9 cellular contexts compared by ENCODE assay signal in genomic region chr19:19459099-19459498, GRCh38. TPM values are rescaled to one million over a fixed set of nuclear protein-coding genes. Genes with fewer than 3 reads are reported as not detected.
A peak's percentile ranks its signal among the peaks of the same experiment; 100 is the strongest.
DNase-seq lines count a peak whose midpoint lies in the region; FAIRE-seq and TF ChIP-seq lines count a peak whose summit lies in the region.
"Had no signal": no experiment of that assay in that cellular context is flagged by ENCODE, and none has a peak within 500 bp of the region (broad histone marks: within the 10 kb centered on the region; RNA-seq: fewer than 3 reads in every experiment).

No MANE protein-coding gene starts in this region.

- no peak for TF ChIP-seq POLR2A in prostate gland (IDR thresholded peaks at IDR 0.05)

- H3K9me2 ChIP-seq in OCI-LY1 (ENCODE audit: low read depth, low read length), result no peaks in the 10 kb centered on the region

- H2AFZ ChIP-seq in OCI-LY1 (ENCODE audit: low read length), result no peak overlapping the region

- FAIRE-seq in HTR-8/SVneo (lab: Jason Lieb, UNC), result no peak

- peaks cover 7% of the 10 kb centered on the region; the same call in 1 of the 2 replicates for H3F3A ChIP-seq in OCI-LY1 (ENCODE audit: insufficient read depth, low read length)

- H3K79me2 ChIP-seq in OCI-LY1 (ENCODE audit: insufficient read depth, low read length), result peaks cover 41% of the 10 kb centered on the region

- H3K4me3 Mint-ChIP-seq in endothelial cell (ENCODE audit: unreplicated experiment), result no peak overlapping the region
- H3K4me3 Mint-ChIP-seq in endodermal cell, result no peak overlapping the region

- H3K4me3 ChIP-seq in GM12865 (ENCODE audit: low read depth, low read length) (peak overlapping the region; percentile 1; the same call in 1 of the 2 replicates), OCI-LY1 (ENCODE audit: low read depth, low read length, poor library complexity, severe bottlenecking) (peak overlapping the region; percentile 37), skeletal muscle satellite cell (ENCODE audit: low read length) (peak overlapping the region; percentile 6), endodermal cell (ENCODE audit: low read length) (no peak overlapping the region), prostate gland (no peak overlapping the region)

- H3K36me3 Mint-ChIP-seq in endothelial cell (ENCODE audit: low read depth, unreplicated experiment), result peaks cover 12% of the 10 kb centered on the region
- peaks cover 5% of the 10 kb centered on the region for H3K36me3 Mint-ChIP-seq in endodermal cell (ENCODE audit: low read depth)

- H3K9ac ChIP-seq in OCI-LY1 (ENCODE audit: low read length), result peak overlapping the region; percentile 64; the same call in 1 of the 2 replicates
- H3K9ac ChIP-seq in skeletal muscle satellite cell (ENCODE audit: low read depth, low read length), result peak overlapping the region; percentile 46
- no peak overlapping the region for H3K9ac ChIP-seq in endodermal cell (ENCODE audit: extremely low read depth, low read length, poor library complexity, severe bottlenecking)

- H3K4me2 ChIP-seq in OCI-LY1 (ENCODE audit: low read length), result peak overlapping the region; percentile 70
- peak overlapping the region; percentile 61 for H3K4me2 ChIP-seq in skeletal muscle satellite cell (ENCODE audit: low read length)

- H3K4me1 Mint-ChIP-seq in endothelial cell (ENCODE audit: unreplicated experiment) (peaks cover 53% of the 10 kb centered on the region), endodermal cell (peaks cover 42% of the 10 kb centered on the region)

- DNase-seq in GM12865 (ENCODE audit: low read depth) (peak; percentile 50), endothelial cell (ENCODE audit: low spot score) (no peak), endodermal cell (no peak), prostate gland (ENCODE audit: low spot score) (no peak), HTR-8/SVneo (ENCODE audit: insufficient read length, low spot score) (no peak), NCI-H2029 treated with DMSO at 0.1 percent for 48 hours (lab: John Stamatoyannopoulos, UW) (no peak)
- DNase-seq: NCI-H748 treated with DMSO at 0.1 percent for 48 hours had no signal

- H3K27me3 ChIP-seq in OCI-LY1 (ENCODE audit: insufficient read depth, low read length) (no peaks in the 10 kb centered on the region), skeletal muscle satellite cell (ENCODE audit: control insufficient read depth, insufficient read depth, low read length) (no peaks in the 10 kb centered on the region), endodermal cell (ENCODE audit: control insufficient read depth, insufficient read depth, low read length, poor library complexity, severe bottlenecking) (no peaks in the 10 kb centered on the region), prostate gland (replicated peaks; ENCODE audit: insufficient read depth) (no peaks in the 10 kb centered on the region)

- no peaks in the 10 kb centered on the region for H3K9me3 ChIP-seq in OCI-LY1 (ENCODE audit: low read length)
- no peaks in the 10 kb centered on the region for H3K9me3 ChIP-seq in skeletal muscle satellite cell (replicated peaks; ENCODE audit: low read length)
- no peaks in the 10 kb centered on the region for H3K9me3 ChIP-seq in endodermal cell (ENCODE audit: control insufficient read depth, low read length)
- H3K9me3 ChIP-seq in prostate gland, result no peaks in the 10 kb centered on the region

- peaks cover 68% of the 10 kb centered on the region for H3K4me1 ChIP-seq in OCI-LY1 (ENCODE audit: insufficient read depth, low read length, severe bottlenecking)
- H3K4me1 ChIP-seq in skeletal muscle satellite cell (ENCODE audit: control insufficient read depth, insufficient read depth, low read length), result peaks cover 66% of the 10 kb centered on the region
- H3K4me1 ChIP-seq in endodermal cell (ENCODE audit: control insufficient read depth, insufficient read depth, low read length), result peaks cover 35% of the 10 kb centered on the region
- H3K4me1 ChIP-seq in prostate gland (replicated peaks), result peaks cover 10% of the 10 kb centered on the region

- TF ChIP-seq CTCF in GM12865 (IDR thresholded peaks at IDR 0.05; ENCODE audit: insufficient read depth, low read depth, low read length, missing control alignments) (no peak), OCI-LY1 (IDR thresholded peaks at IDR 0.05; ENCODE audit: low read length) (no peak), endothelial cell (IDR thresholded peaks at IDR 0.05; ENCODE audit: unreplicated experiment) (no peak), endodermal cell (conservative IDR thresholded peaks at IDR 0.05) (no peak), prostate gland (IDR thresholded peaks at IDR 0.05) (no peak)

- H3K27me3 Mint-ChIP-seq in endothelial cell (ENCODE audit: unreplicated experiment) (peaks cover 11% of the 10 kb centered on the region), endodermal cell (ENCODE audit: insufficient read depth) (no peaks in the 10 kb centered on the region)

- H4K20me1 ChIP-seq in OCI-LY1 (ENCODE audit: insufficient read depth, low read length), result no peaks in the 10 kb centered on the region

- intact Hi-C loops in prostate gland (cut with DNase I), result no loop called here

- H3K27ac Mint-ChIP-seq in endothelial cell (ENCODE audit: unreplicated experiment) (peak overlapping the region; percentile 13), endodermal cell (no peak overlapping the region)

- H3K9me3 Mint-ChIP-seq in endothelial cell (ENCODE audit: unreplicated experiment) (no peaks in the 10 kb centered on the region), endodermal cell (no peaks in the 10 kb centered on the region)

- H3K27ac ChIP-seq in OCI-LY1 (ENCODE audit: low read depth, low read length, poor library complexity, severe bottlenecking) (peak overlapping the region; percentile 95), endodermal cell (ENCODE audit: low read depth, low read length) (no peak overlapping the region), prostate gland (no peak overlapping the region)

- H3K36me3 ChIP-seq in OCI-LY1 (ENCODE audit: insufficient read depth, low read length) (peaks cover 17% of the 10 kb centered on the region), skeletal muscle satellite cell (ENCODE audit: insufficient read depth, low read length) (peaks cover 4% of the 10 kb centered on the region), endodermal cell (ENCODE audit: control insufficient read depth, insufficient read depth, low read length) (peaks cover 13% of the 10 kb centered on the region), prostate gland (no peaks in the 10 kb centered on the region)

RNA-seq across cellular contexts. Expression of gene GATAD2A, which starts 53.6 kb away (rescaled TPM):
- total RNA-seq in endothelial cell (ENCODE audit: unreplicated experiment) (150 TPM), endodermal cell (100 to 1,000 TPM; 115 to 126 TPM), prostate gland (100 to 1,000 TPM in 1 of 2 donors, 10 to 100 TPM in 1; 41.7 to 138 TPM)
- 61.4 and 71.2 TPM in 2 replicates for total RNA-seq in skeletal muscle satellite cell (2012; rRNA removed)
- 62.7 TPM for polyA plus RNA-seq in endodermal cell (2013, experiment 1 of 2)
- 56.7 TPM for polyA plus RNA-seq in endodermal cell (2013, experiment 2 of 2)

RNA-seq across cellular contexts. Expression of gene TSSK6, which starts 56.2 kb away (rescaled TPM):
- total RNA-seq in endothelial cell (ENCODE audit: unreplicated experiment) (2.7 TPM), endodermal cell (1 to 10 TPM; 2.9 to 5.0 TPM), prostate gland (10 to 100 TPM in 1 of 2 donors, 1 to 10 TPM in 1; 7.3 to 22.3 TPM)
- total RNA-seq in skeletal muscle satellite cell (2012; rRNA removed), result 1.3 and 2.0 TPM in 2 replicates
- 3.5 TPM for polyA plus RNA-seq in endodermal cell (2013, experiment 1 of 2)
- 2.5 TPM for polyA plus RNA-seq in endodermal cell (2013, experiment 2 of 2)

RNA-seq across cellular contexts. Expression of gene NDUFA13, which starts 56.9 kb away (rescaled TPM):
- total RNA-seq in endothelial cell (ENCODE audit: unreplicated experiment), result 278 TPM
- 115 and 151 TPM in 2 replicates for total RNA-seq in skeletal muscle satellite cell (2012; rRNA removed)
- total RNA-seq in endodermal cell, result 100 to 1,000 TPM; 408 to 446 TPM
- 206 TPM for polyA plus RNA-seq in endodermal cell (2013, experiment 1 of 2)
- 187 TPM for polyA plus RNA-seq in endodermal cell (2013, experiment 2 of 2)
- total RNA-seq in prostate gland, result 10 to 100 TPM; 46.0 to 57.4 TPM

Comparison
In these comparisons a context has a peak if more than half of its experiments do, and no peak if none do; other contexts are left out.
1. H3K4me3 ChIP-seq: peak in GM12865 (single experiment), OCI-LY1 (single experiment) and skeletal muscle satellite cell (single experiment); none in endodermal cell (single experiment) and prostate gland (0 of 2).